In the genomic region with DNA sequence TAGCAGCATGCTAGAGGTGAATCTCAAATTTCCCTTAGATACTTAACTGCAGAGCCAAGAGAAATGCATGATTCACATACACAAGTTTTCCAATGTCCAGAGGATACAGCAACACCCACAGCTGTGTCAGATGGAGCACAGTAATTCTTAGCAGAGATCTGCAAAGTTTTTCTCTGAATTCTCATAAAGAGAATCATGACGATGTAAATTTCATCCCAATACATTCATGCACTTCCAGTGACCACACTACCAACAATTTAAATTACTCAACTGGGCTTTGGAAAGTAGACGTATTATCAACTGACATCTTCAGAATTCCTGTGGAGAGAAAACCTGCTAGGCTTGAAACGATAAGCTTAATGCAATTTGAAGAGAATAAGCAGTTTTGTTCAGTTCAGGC, we compare ENCODE assay signal across 28 cellular contexts.
DNase-seq lines count a peak whose midpoint lies in the region; ATAC-seq, FAIRE-seq and TF ChIP-seq lines count a peak whose summit lies in the region.
"Had no signal": no experiment of that assay in that cellular context is flagged by ENCODE, and none has a peak within 500 bp of the region (broad histone marks: within the 10 kb centered on the region; RNA-seq: fewer than 3 reads in every experiment).

No MANE protein-coding gene starts in this region.

- H3K27me3 ChIP-seq in GM23248 (replicated peaks; ENCODE audit: insufficient read depth) (no peaks in the 10 kb centered on the region), astrocyte (ENCODE audit: insufficient read depth, low read length) (no peaks in the 10 kb centered on the region)
- H3K27me3 ChIP-seq: ascending aorta, pancreas, right atrium auricular region, tibial artery had no signal

- FAIRE-seq in astrocyte (lab: Jason Lieb, UNC) (peak; percentile 71), frontal cortex (lab: Jason Lieb, UNC) (no peak)
- FAIRE-seq: D721Med, islet of Langerhans, pancreas had no signal

- H4K20me1 ChIP-seq in GM23248 (ENCODE audit: insufficient read depth) (no peaks in the 10 kb centered on the region), astrocyte (ENCODE audit: insufficient read depth, low read length) (no peaks in the 10 kb centered on the region)

- H3K4me1 Mint-ChIP-seq in astrocyte (ENCODE audit: low read depth, unreplicated experiment) = no peaks in the 10 kb centered on the region
- H3K4me1 Mint-ChIP-seq: activated naive CD4-positive, alpha-beta T cell treated with anti-CD3 and anti-CD28 coated beads, Interleukin-2, amount 50 U/mL, for 24 hours; CD14-positive monocyte; stimulated activated naive CD8-positive, alpha-beta T cell treated with anti-CD3 and anti-CD28 coated beads, Interleukin-15, amount 100 ng/mL, for 72 hours; T-cell had no signal

- no peaks in the 10 kb centered on the region for H3K36me3 Mint-ChIP-seq in astrocyte (ENCODE audit: low read depth, unreplicated experiment)
- H3K36me3 Mint-ChIP-seq: activated naive CD4-positive, alpha-beta T cell treated with anti-CD3 and anti-CD28 coated beads, Interleukin-2, amount 50 U/mL, for 24 hours; CD14-positive monocyte; natural killer cell treated with Interleukin-12 subunit alpha and Interleukin-12 subunit beta and Interleukin-15 and Interleukin-18, amount 100 ng/mL, for 72 hours; T-cell had no signal

- DNase-seq in AG04449 (ENCODE audit: low read depth, low spot score) = peak; percentile 89
- DNase-seq in GM23248 = peak; percentile 92
- DNase-seq in astrocyte (ENCODE audit: low read depth) = peak; percentile 97
- peak; percentile 82 for DNase-seq in iris pigment epithelial cell (ENCODE audit: low read depth)
- no peak for DNase-seq in OCI-M2 (lab: John Stamatoyannopoulos, UW; ENCODE audit: unreplicated experiment)
- DNase-seq in frontal cortex (ENCODE audit: low spot score in 2 of 2) = no peak
- DNase-seq in NCI-H1092 (lab: John Stamatoyannopoulos, UW) = no peak
- DNase-seq: 8988T; activated CD4-positive, alpha-beta T cell treated with anti-CD3 and anti-CD28 coated beads, Interleukin-2, amount 50 U/mL, for 48 hours; activated CD8-positive, alpha-beta memory T cell treated with anti-CD3 and anti-CD28 coated beads, Interleukin-2, amount 50 U/mL, for 4 hours; KBM-7; left ventricle myocardium superior; NCI-H1436 treated with DMSO at 0.1 percent for 48 hours; NCI-H2171; NCI-H524 treated with DMSO at 0.1 percent for 48 hours; pancreas; stimulated activated naive CD8-positive, alpha-beta T cell treated with anti-CD3 and anti-CD28 coated beads, Interleukin-15, amount 100 ng/mL, for 72 hours; T-cell; tibial artery had no signal

- H3K27ac Mint-ChIP-seq in astrocyte (ENCODE audit: unreplicated experiment) = no peak overlapping the region
- H3K27ac Mint-ChIP-seq: activated naive CD4-positive, alpha-beta T cell treated with anti-CD3 and anti-CD28 coated beads, Interleukin-2, amount 50 U/mL, for 24 hours; CD14-positive monocyte; natural killer cell treated with Interleukin-12 subunit alpha and Interleukin-12 subunit beta and Interleukin-15 and Interleukin-18, amount 100 ng/mL, for 72 hours; stimulated activated naive CD8-positive, alpha-beta T cell treated with anti-CD3 and anti-CD28 coated beads, Interleukin-15, amount 100 ng/mL, for 72 hours; T-cell had no signal

- CTCF ChIA-PET in AG04449 (lab: Yijun Ruan, JAX) = interaction anchor here (0.8 to 1.5 kb wide), 2 partner anchors 62 to 64 kb away, joined by 3 to 4 read pairs; no protein-coding TSS in a partner anchor

- H3K79me2 ChIP-seq in GM23248 (ENCODE audit: insufficient read depth) (no peaks in the 10 kb centered on the region), astrocyte (ENCODE audit: insufficient read depth, low read length) (no peaks in the 10 kb centered on the region)

- H3K9ac ChIP-seq in GM23248 (no peak overlapping the region), astrocyte (ENCODE audit: low read length) (no peak overlapping the region)

- in situ Hi-C loops in GM23248 (cut with MboI) = no loop called here

- peaks cover 2% of the 10 kb centered on the region for H3K27me3 Mint-ChIP-seq in astrocyte (ENCODE audit: low read depth, unreplicated experiment)
- H3K27me3 Mint-ChIP-seq: stimulated activated naive CD8-positive, alpha-beta T cell treated with anti-CD3 and anti-CD28 coated beads, Interleukin-15, amount 100 ng/mL, for 72 hours had no signal

- H3K4me2 ChIP-seq in GM23248 (ENCODE audit: unreplicated experiment) = peak overlapping the region; percentile 47
- H3K4me2 ChIP-seq in astrocyte (ENCODE audit: low read length) = no peak overlapping the region

- POLR2A ChIA-PET in AG04449 (lab: Yijun Ruan, JAX) = interaction anchor here (1.2 kb wide), 1 partner anchor 379 kb away, joined by 4 read pairs; a partner anchor contains a TSS

- H3K4me1 ChIP-seq in GM23248 (ENCODE audit: insufficient read depth) (peaks cover 63% of the 10 kb centered on the region), astrocyte (ENCODE audit: insufficient read depth, low read length) (peaks cover 15% of the 10 kb centered on the region)
- H3K4me1 ChIP-seq: ascending aorta, pancreas, right atrium auricular region, tibial artery had no signal

- ATAC-seq in HG02642 (IDR thresholded peaks at IDR 0.05; ENCODE audit: poor library complexity, unreplicated experiment) = no peak
- ATAC-seq: left ventricle myocardium superior; natural killer cell treated with Interleukin-12 subunit alpha and Interleukin-12 subunit beta and Interleukin-15 and Interleukin-18, amount 100 ng/mL, for 72 hours; Panc1; pancreas; stimulated activated naive CD8-positive, alpha-beta T cell treated with anti-CD3 and anti-CD28 coated beads, Interleukin-15, amount 100 ng/mL, for 72 hours; T-cell had no signal

- H3K9me3 ChIP-seq in GM23248 (ENCODE audit: low read depth) (no peaks in the 10 kb centered on the region), astrocyte (ENCODE audit: insufficient read depth, low read depth, low read length) (no peaks in the 10 kb centered on the region)
- H3K9me3 ChIP-seq: ascending aorta, pancreas, right atrium auricular region, tibial artery had no signal

- H3F3A ChIP-seq in GM23248 (ENCODE audit: insufficient read depth) = peaks cover 62% of the 10 kb centered on the region

- H3K27ac ChIP-seq in GM23248 = peak overlapping the region; percentile 62
- H3K27ac ChIP-seq in astrocyte (ENCODE audit: low read depth, low read length) = no peak overlapping the region
- H3K27ac ChIP-seq: ascending aorta, pancreas, right atrium auricular region, tibial artery had no signal

- H3K9me3 Mint-ChIP-seq in astrocyte (ENCODE audit: unreplicated experiment) = no peaks in the 10 kb centered on the region
- H3K9me3 Mint-ChIP-seq: activated naive CD4-positive, alpha-beta T cell treated with anti-CD3 and anti-CD28 coated beads, Interleukin-2, amount 50 U/mL, for 24 hours; natural killer cell treated with Interleukin-12 subunit alpha and Interleukin-12 subunit beta and Interleukin-15 and Interleukin-18, amount 100 ng/mL, for 72 hours; stimulated activated naive CD8-positive, alpha-beta T cell treated with anti-CD3 and anti-CD28 coated beads, Interleukin-15, amount 100 ng/mL, for 72 hours had no signal

- H2AFZ ChIP-seq in GM23248 (no peak overlapping the region), astrocyte (ENCODE audit: low read depth, low read length) (no peak overlapping the region)

- H3K9me2 ChIP-seq in GM23248 (ENCODE audit: insufficient read depth) = no peaks in the 10 kb centered on the region; the same call in 1 of the 2 replicates

- WGBS in GM23248 (ENCODE audit: low coverage in 1 of 2, low lambda C conversion rate in 2 of 2, missing lambda C conversion rate in 2 of 2), 2 experiments = 18 to 20% methylated on average over 3 of the region's 3 CpGs

- no peak for TF ChIP-seq CTCF in AG04449 (IDR thresholded peaks at IDR 0.05; ENCODE audit: insufficient read depth, low read length, missing control alignments)
- TF ChIP-seq CTCF in astrocyte (IDR thresholded peaks at IDR 0.05; ENCODE audit: insufficient read depth, low read depth, low read length) = no peak

- no peak overlapping the region for H3K4me3 Mint-ChIP-seq in astrocyte (ENCODE audit: unreplicated experiment)
- H3K4me3 Mint-ChIP-seq: activated naive CD4-positive, alpha-beta T cell treated with anti-CD3 and anti-CD28 coated beads, Interleukin-2, amount 50 U/mL, for 24 hours; CD14-positive monocyte; natural killer cell treated with Interleukin-12 subunit alpha and Interleukin-12 subunit beta and Interleukin-15 and Interleukin-18, amount 100 ng/mL, for 72 hours; stimulated activated naive CD8-positive, alpha-beta T cell treated with anti-CD3 and anti-CD28 coated beads, Interleukin-15, amount 100 ng/mL, for 72 hours; T-cell had no signal

- H3K36me3 ChIP-seq in GM23248 (ENCODE audit: low read depth) = no peaks in the 10 kb centered on the region
- no peaks in the 10 kb centered on the region for H3K36me3 ChIP-seq in astrocyte (ENCODE audit: insufficient read depth, low read length)
- H3K36me3 ChIP-seq: ascending aorta, pancreas, right atrium auricular region, tibial artery had no signal

- H3K4me3 ChIP-seq in AG04449 (ENCODE audit: low read depth, low read length) = no peak overlapping the region
- H3K4me3 ChIP-seq in GM23248 = no peak overlapping the region
- no peak overlapping the region for H3K4me3 ChIP-seq in astrocyte (ENCODE audit: insufficient read depth, low read depth, low read length)
- H3K4me3 ChIP-seq: ascending aorta, pancreas, right atrium auricular region, tibial artery had no signal

Comparison
In these comparisons a context has a peak if more than half of its experiments do, and no peak if none do; other contexts are left out.
1. DNase-seq: peak in AG04449 (single experiment), GM23248 (single experiment), astrocyte (single experiment) and iris pigment epithelial cell (single experiment); none in OCI-M2 (single experiment), frontal cortex (0 of 2) and NCI-H1092 (single experiment).